1 cellular context compared by ENCODE assay signal in the genomic region with DNA sequence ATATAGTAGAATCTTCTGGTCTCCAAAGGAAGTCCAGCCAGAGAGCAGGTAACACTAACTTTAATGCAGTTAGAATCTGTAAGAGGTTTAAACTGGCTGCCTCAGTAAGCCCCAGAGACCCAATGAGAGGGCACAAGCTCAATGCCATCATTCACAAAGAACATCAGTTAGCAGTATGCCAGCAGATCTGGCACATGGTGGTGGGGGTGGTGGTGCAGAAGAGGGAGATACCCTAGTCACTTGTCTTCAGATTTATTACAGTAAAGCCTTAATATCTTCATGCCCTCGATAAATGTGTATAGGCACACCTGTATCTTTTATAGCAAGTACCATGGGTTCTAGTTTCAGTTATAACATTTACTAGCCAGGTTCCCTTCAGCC.
TF ChIP-seq lines count a peak whose summit lies in the region.

No MANE protein-coding gene starts in this region.

TF ChIP-seq in WTC11, 78 proteins besides CTCF, POLR2A, EP300 and RAD21 (continued from another document):
- TF ChIP-seq, protein P1, sequence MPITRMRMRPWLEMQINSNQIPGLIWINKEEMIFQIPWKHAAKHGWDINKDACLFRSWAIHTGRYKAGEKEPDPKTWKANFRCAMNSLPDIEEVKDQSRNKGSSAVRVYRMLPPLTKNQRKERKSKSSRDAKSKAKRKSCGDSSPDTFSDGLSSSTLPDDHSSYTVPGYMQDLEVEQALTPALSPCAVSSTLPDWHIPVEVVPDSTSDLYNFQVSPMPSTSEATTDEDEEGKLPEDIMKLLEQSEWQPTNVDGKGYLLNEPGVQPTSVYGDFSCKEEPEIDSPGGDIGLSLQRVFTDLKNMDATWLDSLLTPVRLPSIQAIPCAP (CRISPR knock-in tag; IDR thresholded peaks at IDR 0.05) = no peak
- TF ChIP-seq FOXP1 (CRISPR knock-in tag; IDR thresholded peaks at IDR 0.05; ENCODE audit: borderline replicate concordance) (no peak), RELA (CRISPR knock-in tag; IDR thresholded peaks at IDR 0.05; ENCODE audit: borderline replicate concordance) (no peak)
- TF ChIP-seq, protein P2, sequence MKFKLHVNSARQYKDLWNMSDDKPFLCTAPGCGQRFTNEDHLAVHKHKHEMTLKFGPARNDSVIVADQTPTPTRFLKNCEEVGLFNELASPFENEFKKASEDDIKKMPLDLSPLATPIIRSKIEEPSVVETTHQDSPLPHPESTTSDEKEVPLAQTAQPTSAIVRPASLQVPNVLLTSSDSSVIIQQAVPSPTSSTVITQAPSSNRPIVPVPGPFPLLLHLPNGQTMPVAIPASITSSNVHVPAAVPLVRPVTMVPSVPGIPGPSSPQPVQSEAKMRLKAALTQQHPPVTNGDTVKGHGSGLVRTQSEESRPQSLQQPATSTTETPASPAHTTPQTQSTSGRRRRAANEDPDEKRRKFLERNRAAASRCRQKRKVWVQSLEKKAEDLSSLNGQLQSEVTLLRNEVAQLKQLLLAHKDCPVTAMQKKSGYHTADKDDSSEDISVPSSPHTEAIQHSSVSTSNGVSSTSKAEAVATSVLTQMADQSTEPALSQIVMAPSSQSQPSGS (CRISPR knock-in tag; IDR thresholded peaks at IDR 0.05; ENCODE audit: borderline replicate concordance, low read depth) = no peak
- TF ChIP-seq, protein P3, sequence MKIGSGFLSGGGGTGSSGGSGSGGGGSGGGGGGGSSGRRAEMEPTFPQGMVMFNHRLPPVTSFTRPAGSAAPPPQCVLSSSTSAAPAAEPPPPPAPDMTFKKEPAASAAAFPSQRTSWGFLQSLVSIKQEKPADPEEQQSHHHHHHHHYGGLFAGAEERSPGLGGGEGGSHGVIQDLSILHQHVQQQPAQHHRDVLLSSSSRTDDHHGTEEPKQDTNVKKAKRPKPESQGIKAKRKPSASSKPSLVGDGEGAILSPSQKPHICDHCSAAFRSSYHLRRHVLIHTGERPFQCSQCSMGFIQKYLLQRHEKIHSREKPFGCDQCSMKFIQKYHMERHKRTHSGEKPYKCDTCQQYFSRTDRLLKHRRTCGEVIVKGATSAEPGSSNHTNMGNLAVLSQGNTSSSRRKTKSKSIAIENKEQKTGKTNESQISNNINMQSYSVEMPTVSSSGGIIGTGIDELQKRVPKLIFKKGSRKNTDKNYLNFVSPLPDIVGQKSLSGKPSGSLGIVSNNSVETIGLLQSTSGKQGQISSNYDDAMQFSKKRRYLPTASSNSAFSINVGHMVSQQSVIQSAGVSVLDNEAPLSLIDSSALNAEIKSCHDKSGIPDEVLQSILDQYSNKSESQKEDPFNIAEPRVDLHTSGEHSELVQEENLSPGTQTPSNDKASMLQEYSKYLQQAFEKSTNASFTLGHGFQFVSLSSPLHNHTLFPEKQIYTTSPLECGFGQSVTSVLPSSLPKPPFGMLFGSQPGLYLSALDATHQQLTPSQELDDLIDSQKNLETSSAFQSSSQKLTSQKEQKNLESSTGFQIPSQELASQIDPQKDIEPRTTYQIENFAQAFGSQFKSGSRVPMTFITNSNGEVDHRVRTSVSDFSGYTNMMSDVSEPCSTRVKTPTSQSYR (CRISPR knock-in tag; IDR thresholded peaks at IDR 0.05) = no peak
- TF ChIP-seq, protein P4, sequence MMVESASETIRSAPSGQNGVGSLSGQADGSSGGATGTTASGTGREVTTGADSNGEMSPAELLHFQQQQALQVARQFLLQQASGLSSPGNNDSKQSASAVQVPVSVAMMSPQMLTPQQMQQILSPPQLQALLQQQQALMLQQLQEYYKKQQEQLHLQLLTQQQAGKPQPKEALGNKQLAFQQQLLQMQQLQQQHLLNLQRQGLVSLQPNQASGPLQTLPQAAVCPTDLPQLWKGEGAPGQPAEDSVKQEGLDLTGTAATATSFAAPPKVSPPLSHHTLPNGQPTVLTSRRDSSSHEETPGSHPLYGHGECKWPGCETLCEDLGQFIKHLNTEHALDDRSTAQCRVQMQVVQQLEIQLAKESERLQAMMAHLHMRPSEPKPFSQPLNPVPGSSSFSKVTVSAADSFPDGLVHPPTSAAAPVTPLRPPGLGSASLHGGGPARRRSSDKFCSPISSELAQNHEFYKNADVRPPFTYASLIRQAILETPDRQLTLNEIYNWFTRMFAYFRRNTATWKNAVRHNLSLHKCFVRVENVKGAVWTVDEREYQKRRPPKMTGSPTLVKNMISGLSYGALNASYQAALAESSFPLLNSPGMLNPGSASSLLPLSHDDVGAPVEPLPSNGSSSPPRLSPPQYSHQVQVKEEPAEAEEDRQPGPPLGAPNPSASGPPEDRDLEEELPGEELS (CRISPR knock-in tag; IDR thresholded peaks at IDR 0.05) = no peak
- TF ChIP-seq, protein P5, sequence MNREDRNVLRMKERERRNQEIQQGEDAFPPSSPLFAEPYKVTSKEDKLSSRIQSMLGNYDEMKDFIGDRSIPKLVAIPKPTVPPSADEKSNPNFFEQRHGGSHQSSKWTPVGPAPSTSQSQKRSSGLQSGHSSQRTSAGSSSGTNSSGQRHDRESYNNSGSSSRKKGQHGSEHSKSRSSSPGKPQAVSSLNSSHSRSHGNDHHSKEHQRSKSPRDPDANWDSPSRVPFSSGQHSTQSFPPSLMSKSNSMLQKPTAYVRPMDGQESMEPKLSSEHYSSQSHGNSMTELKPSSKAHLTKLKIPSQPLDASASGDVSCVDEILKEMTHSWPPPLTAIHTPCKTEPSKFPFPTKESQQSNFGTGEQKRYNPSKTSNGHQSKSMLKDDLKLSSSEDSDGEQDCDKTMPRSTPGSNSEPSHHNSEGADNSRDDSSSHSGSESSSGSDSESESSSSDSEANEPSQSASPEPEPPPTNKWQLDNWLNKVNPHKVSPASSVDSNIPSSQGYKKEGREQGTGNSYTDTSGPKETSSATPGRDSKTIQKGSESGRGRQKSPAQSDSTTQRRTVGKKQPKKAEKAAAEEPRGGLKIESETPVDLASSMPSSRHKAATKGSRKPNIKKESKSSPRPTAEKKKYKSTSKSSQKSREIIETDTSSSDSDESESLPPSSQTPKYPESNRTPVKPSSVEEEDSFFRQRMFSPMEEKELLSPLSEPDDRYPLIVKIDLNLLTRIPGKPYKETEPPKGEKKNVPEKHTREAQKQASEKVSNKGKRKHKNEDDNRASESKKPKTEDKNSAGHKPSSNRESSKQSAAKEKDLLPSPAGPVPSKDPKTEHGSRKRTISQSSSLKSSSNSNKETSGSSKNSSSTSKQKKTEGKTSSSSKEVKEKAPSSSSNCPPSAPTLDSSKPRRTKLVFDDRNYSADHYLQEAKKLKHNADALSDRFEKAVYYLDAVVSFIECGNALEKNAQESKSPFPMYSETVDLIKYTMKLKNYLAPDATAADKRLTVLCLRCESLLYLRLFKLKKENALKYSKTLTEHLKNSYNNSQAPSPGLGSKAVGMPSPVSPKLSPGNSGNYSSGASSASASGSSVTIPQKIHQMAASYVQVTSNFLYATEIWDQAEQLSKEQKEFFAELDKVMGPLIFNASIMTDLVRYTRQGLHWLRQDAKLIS (CRISPR knock-in tag; IDR thresholded peaks at IDR 0.05; ENCODE audit: borderline replicate concordance) = no peak
